14 cellular contexts compared by ENCODE assay signal in genomic region chr4:78136109-78137081, GRCh38.
"Had no signal": no experiment of that assay in that cellular context is flagged by ENCODE, and none has a peak within 500 bp of the region (broad histone marks: within the 10 kb centered on the region; RNA-seq: fewer than 3 reads in every experiment).

No MANE protein-coding gene starts in this region.

- H3K27me3 Mint-ChIP-seq: activated naive CD4-positive, alpha-beta T cell treated with anti-CD3 and anti-CD28 coated beads, Interleukin-2, amount 10 ng/mL, durations not matched to agents 7 days and 5 days had no signal

- H3K36me3 ChIP-seq: gastrocnemius medialis, spleen, upper lobe of right lung had no signal

- H3K27ac ChIP-seq: coronary artery, gastrocnemius medialis, parathyroid adenoma, spleen, upper lobe of right lung had no signal

- H2AFZ ChIP-seq: parathyroid adenoma had no signal

- H3K79me2 ChIP-seq: parathyroid adenoma had no signal

- H3K36me3 Mint-ChIP-seq: activated naive CD4-positive, alpha-beta T cell treated with anti-CD3 and anti-CD28 coated beads, Interleukin-2, amount 10 ng/mL, durations not matched to agents 7 days and 5 days; T-cell had no signal

- H3K27ac Mint-ChIP-seq: activated naive CD4-positive, alpha-beta T cell treated with anti-CD3 and anti-CD28 coated beads, Interleukin-2, amount 10 ng/mL, durations not matched to agents 7 days and 5 days; T-cell had no signal

- DNase-seq: activated CD4-positive, alpha-beta T cell treated with anti-CD3 and anti-CD28 coated beads for 48 hours; activated naive CD4-positive, alpha-beta T cell treated with anti-CD3 and anti-CD28 coated beads, Interleukin-2, amount 10 ng/mL, durations not matched to agents 7 days and 5 days; effector CD4-positive, alpha-beta T cell; gastrocnemius medialis; kidney; retina; spleen; stimulated activated CD4-positive, alpha-beta T cell treated with anti-CD3 and anti-CD28 coated beads, Interleukin-2, amount 100 ng/mL, for 24 hours; stimulated activated naive CD4-positive, alpha-beta T cell; T-cell; T1000; upper lobe of right lung had no signal

- H3K9ac ChIP-seq: parathyroid adenoma had no signal

- H3K4me1 ChIP-seq: parathyroid adenoma, spleen, upper lobe of right lung had no signal

- H3K4me3 Mint-ChIP-seq: activated naive CD4-positive, alpha-beta T cell treated with anti-CD3 and anti-CD28 coated beads, Interleukin-2, amount 10 ng/mL, durations not matched to agents 7 days and 5 days; T-cell had no signal

- H3K27me3 ChIP-seq: gastrocnemius medialis, spleen, upper lobe of right lung had no signal

- H3K4me1 Mint-ChIP-seq: activated naive CD4-positive, alpha-beta T cell treated with anti-CD3 and anti-CD28 coated beads, Interleukin-2, amount 10 ng/mL, durations not matched to agents 7 days and 5 days; T-cell had no signal

- H3K9me3 Mint-ChIP-seq: activated naive CD4-positive, alpha-beta T cell treated with anti-CD3 and anti-CD28 coated beads, Interleukin-2, amount 10 ng/mL, durations not matched to agents 7 days and 5 days had no signal

- H3K9me3 ChIP-seq: gastrocnemius medialis, upper lobe of right lung had no signal

- H3K4me3 ChIP-seq: coronary artery, gastrocnemius medialis, spleen, upper lobe of right lung had no signal

- ATAC-seq: gastrocnemius medialis, T-cell, upper lobe of right lung had no signal
